1 cellular context compared by ENCODE assay signal in genomic region chr1:19353596-19353995, GRCh38.
TF ChIP-seq lines count a peak whose summit lies in the region.

No MANE protein-coding gene starts in this region.

TF ChIP-seq in H1, 55 proteins besides CTCF, POLR2A, EP300 and RAD21 (continued from another document):
- TF ChIP-seq CREB1 (IDR thresholded peaks at IDR 0.05) (peak; percentile 71), SP1 (IDR thresholded peaks at IDR 0.05; ENCODE audit: low read depth, low read length) (0 out of 2 replicates have a peak, but pooled peaks have one; percentile 55), TEAD4 (IDR thresholded peaks at IDR 0.05; ENCODE audit: low read depth, low read length) (no peak), YY1 (IDR thresholded peaks at IDR 0.05; ENCODE audit: low read depth, low read length) (peak; percentile 54; the same call in 1 of the 2 replicates), GABPA (IDR thresholded peaks at IDR 0.05; ENCODE audit: borderline replicate concordance, insufficient read depth, low read length) (peak; percentile 75; the same call in 1 of the 2 replicates), SIN3A (conservative IDR thresholded peaks at IDR 0.05 in 1 of 2, IDR thresholded peaks at IDR 0.05 in 1 of 2; ENCODE audit: low read depth in 1 of 2, low read length in 2 of 2) (0 out of 4 replicates have a peak, but pooled peaks of 1 of the 2 experiments have one; percentile 23), MAX (IDR thresholded peaks at IDR 0.05) (peak; percentile 42; the same call in 1 of the 2 replicates), HDAC2 (IDR thresholded peaks at IDR 0.05; ENCODE audit: borderline replicate concordance in 1 of 2, low read depth in 2 of 2, low read length in 2 of 2) (peak; percentile 84 to 97), SAP30 (IDR thresholded peaks at IDR 0.05; ENCODE audit: insufficient read depth, insufficient replicate concordance, low read length) (no peak), ATF3 (IDR thresholded peaks at IDR 0.05; ENCODE audit: insufficient read depth, low read depth, low read length) (no peak), TCF12 (IDR thresholded peaks at IDR 0.05; ENCODE audit: low read depth, low read length) (peak; percentile 96), NANOG (IDR thresholded peaks at IDR 0.05; ENCODE audit: insufficient read depth, low read depth, low read length, poor library complexity, severe bottlenecking) (peak; percentile 85), EZH2 (IDR thresholded peaks at IDR 0.05; ENCODE audit: low read depth, low read length, severe bottlenecking) (no peak)
